In genomic region chr10:84328303-84329093, GRCh38 we compare ENCODE assay signal across 1 cellular context.
TF ChIP-seq lines count a peak whose summit lies in the region.

TSS of gene CCSER2 (plus strand) at chr10:84328589. CDS start at chr10:84371053, 42,464 bp downstream.

TF ChIP-seq in HepG2, 621 proteins besides CTCF, POLR2A, EP300 and RAD21 (continued from another document and continues in another):
- 0 out of 2 replicates have a peak, but pooled peaks have one; percentile 5 for TF ChIP-seq IRF9 (CRISPR knock-in tag; IDR thresholded peaks at IDR 0.05; ENCODE audit: borderline replicate concordance)
- no peak for TF ChIP-seq ZNF281 (CRISPR knock-in tag; IDR thresholded peaks at IDR 0.05; ENCODE audit: borderline replicate concordance)
- TF ChIP-seq ZFP1 (CRISPR knock-in tag; IDR thresholded peaks at IDR 0.05): no peak
- no peak for TF ChIP-seq ZNF609 (CRISPR knock-in tag; IDR thresholded peaks at IDR 0.05; ENCODE audit: borderline replicate concordance)
- TF ChIP-seq SMAD3 (CRISPR knock-in tag; IDR thresholded peaks at IDR 0.05): no peak
- TF ChIP-seq ATM (IDR thresholded peaks at IDR 0.05; ENCODE audit: borderline replicate concordance): no peak
- no peak for TF ChIP-seq TRIM24 (CRISPR knock-in tag; IDR thresholded peaks at IDR 0.05)
- no peak for TF ChIP-seq ZNF124 (CRISPR knock-in tag; IDR thresholded peaks at IDR 0.05)
- TF ChIP-seq MBD4 (IDR thresholded peaks at IDR 0.05; ENCODE audit: borderline replicate concordance, low read length): no peak
- TF ChIP-seq CENPT (CRISPR knock-in tag; IDR thresholded peaks at IDR 0.05; ENCODE audit: low read depth): peak; percentile 87; the same call in 1 of the 2 replicates
- TF ChIP-seq ZNF639 (CRISPR knock-in tag; conservative IDR thresholded peaks at IDR 0.05): 0 out of 2 replicates have a peak, but pooled peaks have one; percentile 17
- no peak for TF ChIP-seq TEF (CRISPR knock-in tag; IDR thresholded peaks at IDR 0.05)
- TF ChIP-seq PAX8 (CRISPR knock-in tag; IDR thresholded peaks at IDR 0.05; ENCODE audit: borderline replicate concordance): peak; percentile 10; the same call in 1 of the 2 replicates
- no peak for TF ChIP-seq ZNF878 (CRISPR knock-in tag; IDR thresholded peaks at IDR 0.05)
- TF ChIP-seq ZNF503 (CRISPR knock-in tag; IDR thresholded peaks at IDR 0.05): no peak
- TF ChIP-seq ADNP (CRISPR knock-in tag; IDR thresholded peaks at IDR 0.05): no peak
- TF ChIP-seq ZNF761 (CRISPR knock-in tag; conservative IDR thresholded peaks at IDR 0.05): no peak; the same call in 1 of the 2 replicates
- no peak; the same call in 1 of the 2 replicates for TF ChIP-seq ZNF543 (CRISPR knock-in tag; IDR thresholded peaks at IDR 0.05)
- 0 out of 2 replicates have a peak, but pooled peaks have one; percentile 26 for TF ChIP-seq ZNF276 (CRISPR knock-in tag; IDR thresholded peaks at IDR 0.05; ENCODE audit: low read depth)
- no peak for TF ChIP-seq ISL2 (CRISPR knock-in tag; IDR thresholded peaks at IDR 0.05)
- peak; percentile 63 for TF ChIP-seq THAP11 (CRISPR knock-in tag; IDR thresholded peaks at IDR 0.05)
- TF ChIP-seq NRL (CRISPR knock-in tag; IDR thresholded peaks at IDR 0.05; ENCODE audit: borderline replicate concordance): no peak
- 0 out of 2 replicates have a peak, but pooled peaks have one; percentile 71 for TF ChIP-seq ZNF446 (CRISPR knock-in tag; IDR thresholded peaks at IDR 0.05)
- no peak for TF ChIP-seq RERE (CRISPR knock-in tag; IDR thresholded peaks at IDR 0.05; ENCODE audit: low read depth)
- TF ChIP-seq ZNF547 (CRISPR knock-in tag; IDR thresholded peaks at IDR 0.05): peak; percentile 77
- TF ChIP-seq MAZ (IDR thresholded peaks at IDR 0.05; ENCODE audit: borderline replicate concordance, low read depth, low read length): peak; percentile 29; the same call in 1 of the 2 replicates
- peak; percentile 77 for TF ChIP-seq MAZ (CRISPR knock-in tag; IDR thresholded peaks at IDR 0.05; ENCODE audit: low read depth)
- no peak for TF ChIP-seq HMGXB3 (CRISPR knock-in tag; IDR thresholded peaks at IDR 0.05; ENCODE audit: borderline replicate concordance)
